ENCODE assay signal across 8 cellular contexts in genomic region chr5:138464388-138465287, GRCh38.
A peak's percentile ranks its signal among the peaks of the same experiment; 100 is the strongest.
DNase-seq lines count a peak whose midpoint lies in the region; ATAC-seq and TF ChIP-seq lines count a peak whose summit lies in the region.

No MANE protein-coding gene starts in this region.

- peak; percentile 82 for ATAC-seq in HG03378 (IDR thresholded peaks at IDR 0.05; ENCODE audit: unreplicated experiment)
- ATAC-seq in activated CD4-positive, CD25-positive, alpha-beta regulatory T cell treated with anti-CD3 and anti-CD28 coated beads, Interleukin-2, amount 50 U/mL, for 24 hours: peak; percentile 76 to 77

- peak; percentile 92 to 98 for DNase-seq in AML-193 (lab: John Stamatoyannopoulos, UW)
- peak; percentile 94 to 98 for DNase-seq in NCI-H446 (lab: John Stamatoyannopoulos, UW)
- DNase-seq in cerebellar cortex (ENCODE audit: low spot score): peak; percentile 99
- DNase-seq in islet precursor cell: peak; percentile 99
- peak; percentile 89 for DNase-seq in stimulated activated CD4-positive, alpha-beta T cell treated with anti-CD3 and anti-CD28 coated beads, Interleukin-12 subunit alpha, Interleukin-12 subunit beta, amount 100 ng/mL, for 4 hours

- peak; percentile 75 for TF ChIP-seq POLR2A in GM19099 (IDR thresholded peaks at IDR 0.05; ENCODE audit: extremely low read depth, insufficient read length, low read depth)

Comparison
In these comparisons a context has a peak if more than half of its experiments do, and no peak if none do; other contexts are left out.
1. Peak in every context shown above with its lines: DNase-seq and ATAC-seq.